Comparison of ENCODE assay signal across 26 cellular contexts in genomic region chr20:37776049-37776448, GRCh38.
"Had no signal": no experiment of that assay in that cellular context is flagged by ENCODE, and none has a peak within 500 bp of the region (broad histone marks: within the 10 kb centered on the region; RNA-seq: fewer than 3 reads in every experiment).

No MANE protein-coding gene starts in this region.

- H3K4me1 Mint-ChIP-seq: activated CD4-positive, alpha-beta T cell treated with anti-CD3 and anti-CD28 coated beads, Interleukin-2, amount 10 ng/mL, durations not matched to agents 24 days and 14 days; WTC11 had no signal

- H3K27ac Mint-ChIP-seq: activated CD4-positive, alpha-beta T cell treated with anti-CD3 and anti-CD28 coated beads, Interleukin-2, amount 10 ng/mL, durations not matched to agents 24 days and 14 days; activated CD8-positive, alpha-beta memory T cell treated with anti-CD3 and anti-CD28 coated beads, Interleukin-2, amount 10 ng/mL, durations not matched to agents 7 days and 5 days; activated naive CD8-positive, alpha-beta T cell treated with anti-CD3 and anti-CD28 coated beads, Interleukin-2, amount 50 U/mL, for 24 hours; T-cell had no signal

- H3K4me3 Mint-ChIP-seq: activated CD4-positive, alpha-beta T cell treated with anti-CD3 and anti-CD28 coated beads, Interleukin-2, amount 10 ng/mL, durations not matched to agents 24 days and 14 days; activated CD8-positive, alpha-beta memory T cell treated with anti-CD3 and anti-CD28 coated beads, Interleukin-2, amount 10 ng/mL, durations not matched to agents 7 days and 5 days; activated naive CD8-positive, alpha-beta T cell treated with anti-CD3 and anti-CD28 coated beads, Interleukin-2, amount 50 U/mL, for 24 hours; activated T-cell treated with anti-CD3 and anti-CD28 coated beads, Interleukin-2, amount 50 U/mL, for 4 hours; T-cell; WTC11 had no signal

- H3K4me2 ChIP-seq: PC-9 had no signal

- H3K4me1 ChIP-seq: ascending aorta, body of pancreas had no signal

- H3K27ac ChIP-seq: ascending aorta, body of pancreas, PC-9 had no signal

- H3K27me3 Mint-ChIP-seq: activated CD4-positive, alpha-beta T cell treated with anti-CD3 and anti-CD28 coated beads, Interleukin-2, amount 10 ng/mL, durations not matched to agents 24 days and 14 days; activated CD8-positive, alpha-beta memory T cell treated with anti-CD3 and anti-CD28 coated beads, Interleukin-2, amount 10 ng/mL, durations not matched to agents 7 days and 5 days; activated naive CD8-positive, alpha-beta T cell treated with anti-CD3 and anti-CD28 coated beads, Interleukin-2, amount 50 U/mL, for 24 hours; T-cell had no signal

- DNase-seq: activated CD4-positive, alpha-beta T cell treated with anti-CD3 and anti-CD28 coated beads for 1 hour; activated CD4-positive, alpha-beta T cell treated with anti-CD3 and anti-CD28 coated beads, Interleukin-2, amount 10 ng/mL, durations not matched to agents 24 days and 14 days; activated CD4-positive, alpha-beta T cell treated with anti-CD3 and anti-CD28 coated beads, Interleukin-2, amount 50 U/mL, for 48 hours; activated CD8-positive, alpha-beta memory T cell treated with anti-CD3 and anti-CD28 coated beads, Interleukin-2, amount 10 ng/mL, durations not matched to agents 7 days and 5 days; activated effector memory CD4-positive, alpha-beta T cell treated with anti-CD3 and anti-CD28 coated beads, Interleukin-2, amount 50 U/mL, for 16 hours; activated naive CD4-positive, alpha-beta T cell treated with Interleukin-2 at 50 U/mL for 16 hours; activated naive CD8-positive, alpha-beta T cell treated with anti-CD3 and anti-CD28 coated beads, Interleukin-2, amount 50 U/mL, for 24 hours; activated T-cell treated with anti-CD3 and anti-CD28 coated beads, Interleukin-2, amount 50 U/mL, for 4 hours; amniotic stem cell; body of pancreas; central memory CD4-positive, alpha-beta T cell; MM.1S; NCI-H1105; NCI-H1436; NCI-H187; NCI-H2081; NCI-H510A treated with DMSO at 0.1 percent for 48 hours; NCI-H69; PC-9; SIG-M5; T-cell; T-helper 2 cell; T1000 had no signal

- H2AFZ ChIP-seq: PC-9 had no signal

- H3K4me3 ChIP-seq: ascending aorta, body of pancreas, PC-9 had no signal

- H3K27me3 ChIP-seq: ascending aorta, body of pancreas had no signal

- H3K9me3 Mint-ChIP-seq: activated CD4-positive, alpha-beta T cell treated with anti-CD3 and anti-CD28 coated beads, Interleukin-2, amount 10 ng/mL, durations not matched to agents 24 days and 14 days; activated naive CD4-positive, alpha-beta T cell treated with anti-CD3 and anti-CD28 coated beads, Interleukin-2, amount 50 U/mL, for 72 hours; activated naive CD8-positive, alpha-beta T cell treated with anti-CD3 and anti-CD28 coated beads, Interleukin-2, amount 50 U/mL, for 24 hours; activated T-cell treated with anti-CD3 and anti-CD28 coated beads, Interleukin-2, amount 50 U/mL, for 4 hours; T-cell; WTC11 had no signal

- ATAC-seq: activated CD8-positive, alpha-beta memory T cell treated with anti-CD3 and anti-CD28 coated beads, Interleukin-2, amount 10 ng/mL, durations not matched to agents 7 days and 5 days; activated naive CD4-positive, alpha-beta T cell treated with anti-CD3 and anti-CD28 coated beads, Interleukin-2, amount 50 U/mL, for 72 hours; activated naive CD8-positive, alpha-beta T cell treated with anti-CD3 and anti-CD28 coated beads, Interleukin-2, amount 50 U/mL, for 24 hours; activated T-cell treated with anti-CD3 and anti-CD28 coated beads, Interleukin-2, amount 50 U/mL, for 4 hours; body of pancreas; T-cell; WTC11 had no signal

- H3K9me3 ChIP-seq: ascending aorta, body of pancreas had no signal

- H3K36me3 Mint-ChIP-seq: WTC11 had no signal
